In the genomic region with DNA sequence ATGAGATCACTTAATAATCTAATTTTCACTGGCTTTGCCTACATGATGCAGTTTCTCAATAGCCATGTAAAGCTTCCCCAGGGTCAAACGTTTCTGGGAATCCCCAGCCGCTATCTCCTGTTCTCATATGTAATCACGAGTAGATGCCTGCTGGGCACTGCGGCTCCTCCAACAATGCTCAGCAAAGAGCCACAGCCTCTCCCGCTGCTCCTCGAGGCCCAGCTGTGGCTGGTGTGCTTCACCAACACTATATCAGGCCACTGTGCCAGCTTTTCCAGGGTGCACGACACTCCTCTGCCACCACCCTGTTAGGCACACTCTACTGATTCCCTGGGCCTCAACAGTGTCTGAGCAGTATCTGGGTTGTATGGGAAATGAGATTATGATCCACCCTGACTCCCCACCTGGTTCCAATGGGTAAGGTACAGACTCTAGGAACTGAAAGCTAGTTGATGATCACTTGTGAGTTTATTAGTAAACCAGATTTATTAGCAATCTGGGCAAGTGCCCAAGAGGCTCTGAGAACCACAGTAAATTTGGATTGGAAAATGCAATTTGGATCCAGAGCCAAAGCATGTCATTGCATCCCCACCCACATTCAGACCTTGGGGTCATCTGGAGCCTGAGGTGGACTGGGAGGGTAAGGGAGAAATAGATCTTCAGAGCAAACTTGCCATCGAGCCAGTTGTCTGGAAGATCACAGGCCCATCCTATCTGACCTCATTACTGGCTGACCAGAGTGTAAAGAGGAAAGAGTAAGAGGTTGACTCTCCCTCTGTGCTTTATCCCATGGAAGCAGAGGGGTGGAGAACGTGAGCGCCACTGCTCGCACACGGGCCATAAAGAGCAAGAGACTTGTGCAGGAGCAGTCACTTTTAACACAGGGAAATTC, we compare ENCODE assay signal across 15 cellular contexts.
A peak's percentile ranks its signal among the peaks of the same experiment; 100 is the strongest.
DNase-seq lines count a peak whose midpoint lies in the region; ATAC-seq, FAIRE-seq and TF ChIP-seq lines count a peak whose summit lies in the region.
"Had no signal": no experiment of that assay in that cellular context is flagged by ENCODE, and none has a peak within 500 bp of the region (broad histone marks: within the 10 kb centered on the region; RNA-seq: fewer than 3 reads in every experiment).

No MANE protein-coding gene starts in this region.

- no peak overlapping the region for H3K4me3 ChIP-seq in kidney (ENCODE audit: low read length in 2 of 2)
- H3K4me3 ChIP-seq: BLaER1 treated with 17β-estradiol and CSF1 and Interleukin-3, amounts not matched to agents 10 nM and 100 nM had no signal

- peak overlapping the region; percentile 5 for H3K27ac Mint-ChIP-seq in stimulated activated effector memory CD8-positive, alpha-beta T cell treated with anti-CD3 and anti-CD28 coated beads, Interleukin-12 subunit alpha, Interleukin-12 subunit beta, amount 100 ng/mL, for 72 hours
- H3K27ac Mint-ChIP-seq: activated T-helper 17 cell treated with anti-CD3 and anti-CD28 coated beads, Interleukin-2, amount 50 U/mL, for 72 hours; dendritic cell treated with granulocyte-macrophage colony-stimulating factor and Interleukin-4, amounts not matched to agents 40 ng/mL and 50 ng/mL, for 4 days had no signal

- 62 to 70% (median 66%) methylated on average over 12 of the region's 12 CpGs for WGBS in adipose tissue, 3 donors

- H3K9ac ChIP-seq in kidney (ENCODE audit: low read length in 2 of 2) = no peak overlapping the region
- H3K9ac ChIP-seq: BLaER1 treated with 17β-estradiol and CSF1 and Interleukin-3, amounts not matched to agents 10 nM and 100 nM had no signal

- H3K4me1 Mint-ChIP-seq in stimulated activated effector memory CD8-positive, alpha-beta T cell treated with anti-CD3 and anti-CD28 coated beads, Interleukin-12 subunit alpha, Interleukin-12 subunit beta, amount 100 ng/mL, for 72 hours = no peaks in the 10 kb centered on the region
- H3K4me1 Mint-ChIP-seq: activated T-helper 17 cell treated with anti-CD3 and anti-CD28 coated beads, Interleukin-2, amount 50 U/mL, for 72 hours had no signal

- no peak for TF ChIP-seq CTCF in kidney (IDR thresholded peaks at IDR 0.05; ENCODE audit: borderline replicate concordance, extremely low read depth, insufficient read depth)

- FAIRE-seq in kidney (lab: Jason Lieb, UNC) = no peak
- FAIRE-seq: astrocyte had no signal

- no peaks in the 10 kb centered on the region for H3K36me3 ChIP-seq in kidney (ENCODE audit: control insufficient read depth in 1 of 2, insufficient read depth in 2 of 2, low read length in 2 of 2)
- H3K36me3 ChIP-seq: BLaER1 treated with 17β-estradiol and CSF1 and Interleukin-3, amounts not matched to agents 10 nM and 100 nM had no signal

- no peaks in the 10 kb centered on the region for H3K9me3 Mint-ChIP-seq in stimulated activated effector memory CD8-positive, alpha-beta T cell treated with anti-CD3 and anti-CD28 coated beads, Interleukin-12 subunit alpha, Interleukin-12 subunit beta, amount 100 ng/mL, for 72 hours

- ATAC-seq in stimulated activated effector memory CD8-positive, alpha-beta T cell treated with anti-CD3 and anti-CD28 coated beads, Interleukin-12 subunit alpha, Interleukin-12 subunit beta, amount 100 ng/mL, for 72 hours = no peak
- ATAC-seq: activated T-helper 17 cell treated with anti-CD3 and anti-CD28 coated beads, Interleukin-2, amount 50 U/mL, for 72 hours had no signal

- peak overlapping the region; percentile 38 for H3K27ac ChIP-seq in adipose tissue (ENCODE audit: low read depth, low read length)
- peak overlapping the region in 1 of 2 donors; percentile 23 for H3K27ac ChIP-seq in kidney (ENCODE audit: low read depth in 2 of 2, low read length in 2 of 2)

- intact Hi-C loops in kidney (cut with DNase I) (no loop called here), posterior vena cava (cut with DNase I) (no loop called here)

- no peaks in the 10 kb centered on the region for H3K9me3 ChIP-seq in kidney (ENCODE audit: control insufficient read depth in 1 of 2, low read length in 2 of 2)
- H3K9me3 ChIP-seq: BLaER1 treated with 17β-estradiol and CSF1 and Interleukin-3, amounts not matched to agents 10 nM and 100 nM had no signal

- no peaks in the 10 kb centered on the region for H3K36me3 Mint-ChIP-seq in stimulated activated effector memory CD8-positive, alpha-beta T cell treated with anti-CD3 and anti-CD28 coated beads, Interleukin-12 subunit alpha, Interleukin-12 subunit beta, amount 100 ng/mL, for 72 hours

- no peak overlapping the region for H3K4me3 Mint-ChIP-seq in stimulated activated effector memory CD8-positive, alpha-beta T cell treated with anti-CD3 and anti-CD28 coated beads, Interleukin-12 subunit alpha, Interleukin-12 subunit beta, amount 100 ng/mL, for 72 hours
- H3K4me3 Mint-ChIP-seq: activated T-helper 17 cell treated with anti-CD3 and anti-CD28 coated beads, Interleukin-2, amount 50 U/mL, for 72 hours; dendritic cell treated with granulocyte-macrophage colony-stimulating factor and Interleukin-4, amounts not matched to agents 40 ng/mL and 50 ng/mL, for 4 days had no signal

- DNase-seq in NCI-H2227 (lab: John Stamatoyannopoulos, UW; ENCODE audit: unreplicated experiment) (peak; percentile 20), kidney (peak; percentile 62), NCI-H1694 (lab: John Stamatoyannopoulos, UW) (no peak), T1000 (lab: John Stamatoyannopoulos, UW) (no peak), posterior vena cava (ENCODE audit: low spot score) (no peak)
- no peak for DNase-seq in stimulated activated effector memory CD8-positive, alpha-beta T cell treated with anti-CD3 and anti-CD28 coated beads, Interleukin-12 subunit alpha, Interleukin-12 subunit beta, amount 100 ng/mL, for 72 hours (ENCODE audit: low spot score in 2 of 2)
- DNase-seq: DMS79, mesendoderm, NCI-H2081 treated with DMSO at 0.1 percent for 48 hours, occipital lobe had no signal

- H3K4me1 ChIP-seq in kidney (ENCODE audit: control insufficient read depth in 1 of 2, insufficient read depth in 1 of 2, low read depth in 1 of 2, low read length in 2 of 2) = peaks cover 11 to 23% of the 10 kb centered on the region in 2 donors

Comparison
In these comparisons a context has a peak if more than half of its experiments do, and no peak if none do; other contexts are left out.
1. DNase-seq: peak in NCI-H2227 (single experiment) and kidney (single experiment); none in stimulated activated effector memory CD8-positive, alpha-beta T cell treated with anti-CD3 and anti-CD28 coated beads, Interleukin-12 subunit alpha, Interleukin-12 subunit beta, amount 100 ng/mL, for 72 hours (0 of 2), NCI-H1694 (single experiment), T1000 (single experiment) and posterior vena cava (single experiment).